8 cellular contexts compared by ENCODE assay signal in the genomic region with DNA sequence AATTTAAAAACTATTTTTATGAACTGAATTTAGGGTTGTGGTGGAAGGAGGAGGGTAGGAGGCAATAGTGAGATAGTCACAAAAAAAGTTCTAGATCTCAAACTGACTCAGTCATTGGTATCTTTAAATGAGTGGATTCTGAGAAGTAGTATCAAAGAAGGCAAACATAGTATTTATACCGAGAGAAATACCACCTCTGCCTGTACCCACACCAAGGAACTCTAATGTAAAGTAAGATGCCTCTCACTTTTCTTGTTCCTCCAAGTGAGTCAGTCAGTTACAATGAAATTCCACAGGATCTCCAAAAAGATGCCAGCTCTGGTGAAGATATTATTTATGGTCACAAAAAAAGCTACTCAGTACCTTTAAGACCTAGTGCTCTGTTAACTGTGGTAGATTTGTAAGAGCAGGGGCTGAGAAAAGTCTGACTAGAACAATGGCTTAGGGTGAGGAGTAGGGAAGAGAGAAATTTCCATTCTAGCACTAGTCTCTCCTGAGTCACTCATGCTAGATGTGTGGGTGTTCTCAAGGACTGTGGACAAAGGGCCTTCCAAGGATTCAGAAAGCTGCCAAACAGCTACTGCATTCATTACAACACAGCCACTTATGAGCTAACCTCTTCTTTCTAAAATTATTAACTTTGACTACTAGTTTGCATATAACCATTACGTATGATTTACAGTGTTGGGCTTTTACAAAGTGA. TPM values are rescaled to one million over a fixed set of nuclear protein-coding genes. Genes with fewer than 3 reads are reported as not detected.
DNase-seq lines count a peak whose midpoint lies in the region; ATAC-seq and TF ChIP-seq lines count a peak whose summit lies in the region.

No MANE protein-coding gene starts in this region.

- H3K36me3 ChIP-seq in PC-3 (ENCODE audit: low read depth, low read length) (peaks cover 33% of the 10 kb centered on the region), neuronal stem cell (replicated peaks in 1 of 2; ENCODE audit: control insufficient read depth in 2 of 2, insufficient read depth in 2 of 2, low read length in 2 of 2) (peaks cover 7 to 85% of the 10 kb centered on the region in 2 donors)

- H2AFZ ChIP-seq in PC-3 (ENCODE audit: low read length): no peak overlapping the region
- H2AFZ ChIP-seq in neuronal stem cell (ENCODE audit: low read length): no peak overlapping the region

- H3K9me2 ChIP-seq in PC-3 (replicated peaks; ENCODE audit: low read length): no peaks in the 10 kb centered on the region

- H2BK120ac ChIP-seq in neuronal stem cell (ENCODE audit: low read depth, low read length): no peak overlapping the region

- no peak overlapping the region for H3K4me2 ChIP-seq in PC-3 (ENCODE audit: low read length)
- H3K4me2 ChIP-seq in neuronal stem cell (ENCODE audit: insufficient read depth, low read length, poor library complexity, severe bottlenecking): no peak overlapping the region

- no peak overlapping the region for H2BK15ac ChIP-seq in neuronal stem cell (ENCODE audit: low read length)

- ATAC-seq in PC-3: peak; percentile 82

- peaks cover 3% of the 10 kb centered on the region for H3F3A ChIP-seq in PC-3 (ENCODE audit: low read length, unreplicated experiment)

- H3K4me1 ChIP-seq in PC-3 (ENCODE audit: insufficient read depth, low read length): peaks cover 30% of the 10 kb centered on the region
- H3K4me1 ChIP-seq in neuronal stem cell (ENCODE audit: control insufficient read depth in 2 of 2, insufficient read depth in 1 of 2, low read depth in 1 of 2, low read length in 2 of 2): peaks cover 3 to 6% of the 10 kb centered on the region in 2 donors

- no TSS peak for BruUV-seq in PC-3 (replicated peaks; lab: Mats Ljungman, UMichigan)

- no peak overlapping the region for H3K18ac ChIP-seq in neuronal stem cell (ENCODE audit: low read length)

- intact Hi-C loops in PC-3 (cut with micrococcal nuclease): no loop called here

- 0 out of 2 replicates have a peak, but pooled peaks cover under 1% of the 10 kb centered on the region for H3K9me3 ChIP-seq in PC-3 (ENCODE audit: low read length)
- H3K9me3 ChIP-seq in neuronal stem cell (replicated peaks in 1 of 2; ENCODE audit: control insufficient read depth in 2 of 2, insufficient read depth in 1 of 2, low read depth in 1 of 2, low read length in 2 of 2): peaks cover 6 to 16% of the 10 kb centered on the region in 2 donors

- TF ChIP-seq CTCF in PC-3 (conservative IDR thresholded peaks at IDR 0.05; ENCODE audit: low read depth, low read length) (no peak), epithelial cell of proximal tubule (conservative IDR thresholded peaks at IDR 0.05; ENCODE audit: low read depth, low read length) (no peak)

- no peak overlapping the region for H2BK12ac ChIP-seq in neuronal stem cell (ENCODE audit: low read length)

- POLR2A ChIA-PET in PC-3 (lab: Charles Lee; ENCODE audit: unreplicated experiment): no interaction called here

- peaks cover 62% of the 10 kb centered on the region for H4K20me1 ChIP-seq in PC-3 (ENCODE audit: low read length)

- H3K14ac ChIP-seq in neuronal stem cell (ENCODE audit: low read length): no peak overlapping the region

- no CpG with 5 or more reads among the region's 2 CpGs for WGBS in neuronal stem cell (ENCODE audit: extremely low coverage in 2 of 2, insufficient read length in 2 of 2, insufficient replicate concordance in 1 of 2), 2 donors

- peaks cover 97% of the 10 kb centered on the region for H3K79me2 ChIP-seq in PC-3 (ENCODE audit: low read length)

- H4K8ac ChIP-seq in neuronal stem cell (ENCODE audit: low read depth, low read length): no peak overlapping the region

- no peak overlapping the region for H2AK5ac ChIP-seq in neuronal stem cell (ENCODE audit: low read depth, low read length)

- H3K79me1 ChIP-seq in neuronal stem cell (ENCODE audit: low read depth, low read length): peaks cover 6% of the 10 kb centered on the region

- no peak overlapping the region for H3K4ac ChIP-seq in neuronal stem cell (ENCODE audit: low read length)

- no peak overlapping the region for H4K91ac ChIP-seq in neuronal stem cell (ENCODE audit: low read depth, low read length, poor library complexity)

- DNase-seq in EH (ENCODE audit: low read depth): peak; percentile 79
- DNase-seq in PC-3: peak; percentile 54
- DNase-seq in epithelial cell of proximal tubule (ENCODE audit: low read depth): peak; percentile 97
- DNase-seq in neuronal stem cell (ENCODE audit: low spot score): no peak
- no peak for DNase-seq in NCI-H1105 (lab: John Stamatoyannopoulos, UW)
- no peak for DNase-seq in HuH-7 (ENCODE audit: low spot score)
- DNase-seq in NCI-H1417 (lab: John Stamatoyannopoulos, UW): no peak
- DNase-seq in NCI-H2081 (lab: John Stamatoyannopoulos, UW): no peak

- H2BK5ac ChIP-seq in neuronal stem cell (ENCODE audit: low read length): no peak overlapping the region

- peak overlapping the region; percentile 9 for H3K27ac ChIP-seq in PC-3 (ENCODE audit: low read length)
- H3K27ac ChIP-seq in neuronal stem cell (replicated peaks; ENCODE audit: low read length): peak overlapping the region; percentile 34

- CTCF ChIA-PET in PC-3 (lab: Charles Lee): interaction anchor here (0.8 kb wide), 1 partner anchor 35 kb away, joined by 3 read pairs; no protein-coding TSS in a partner anchor

- H3K9ac ChIP-seq in PC-3 (ENCODE audit: low read length) (no peak overlapping the region), neuronal stem cell (ENCODE audit: low read depth, low read length, poor library complexity) (no peak overlapping the region)

- H3K27me3 ChIP-seq in PC-3 (ENCODE audit: low read length): no peaks in the 10 kb centered on the region
- H3K27me3 ChIP-seq in neuronal stem cell (ENCODE audit: control insufficient read depth in 3 of 3, insufficient read depth in 3 of 3, low read depth in 1 of 3, low read length in 3 of 3): no peaks in the 10 kb centered on the region

- H3K4me3 ChIP-seq in PC-3 (ENCODE audit: low read length): no peak overlapping the region
- H3K4me3 ChIP-seq in epithelial cell of proximal tubule (ENCODE audit: low read depth, low read length): no peak overlapping the region
- H3K4me3 ChIP-seq in neuronal stem cell (ENCODE audit: low read length in 2 of 2): no peak overlapping the region

- no peak overlapping the region for H3K23ac ChIP-seq in neuronal stem cell (ENCODE audit: low read depth, low read length, poor library complexity)

RNA-seq across cellular contexts. Expression of gene YWHAQ, which starts 36.3 kb away (rescaled TPM):
- 354 and 377 TPM in 2 replicates for total RNA-seq in PC-3 (2014; rRNA removed)
- total RNA-seq in epithelial cell of proximal tubule: 418 and 463 TPM in 2 replicates
- 433 TPM for polyA plus RNA-seq in neuronal stem cell (2013, experiment 1 of 2)
- 430 TPM for polyA plus RNA-seq in neuronal stem cell (2013, experiment 2 of 2)

RNA-seq across cellular contexts. Expression of gene ADAM17, which starts 38.9 kb away (rescaled TPM):
- total RNA-seq in PC-3 (2014; rRNA removed) (23.0 and 34.3 TPM in 2 replicates), epithelial cell of proximal tubule (24.3 and 28.1 TPM in 2 replicates)
- 36.8 TPM for polyA plus RNA-seq in neuronal stem cell (2013, experiment 1 of 2)
- 36.8 TPM for polyA plus RNA-seq in neuronal stem cell (2013, experiment 2 of 2)

Comparison
In these comparisons a context has a peak if more than half of its experiments do, and no peak if none do; other contexts are left out.
1. DNase-seq: peak in EH (single experiment), PC-3 (single experiment) and epithelial cell of proximal tubule (single experiment); none in neuronal stem cell (single experiment), NCI-H1105 (single experiment), HuH-7 (single experiment), NCI-H1417 (0 of 3) and NCI-H2081 (0 of 2).